ENCODE assay signal across 9 cellular contexts in the genomic region with DNA sequence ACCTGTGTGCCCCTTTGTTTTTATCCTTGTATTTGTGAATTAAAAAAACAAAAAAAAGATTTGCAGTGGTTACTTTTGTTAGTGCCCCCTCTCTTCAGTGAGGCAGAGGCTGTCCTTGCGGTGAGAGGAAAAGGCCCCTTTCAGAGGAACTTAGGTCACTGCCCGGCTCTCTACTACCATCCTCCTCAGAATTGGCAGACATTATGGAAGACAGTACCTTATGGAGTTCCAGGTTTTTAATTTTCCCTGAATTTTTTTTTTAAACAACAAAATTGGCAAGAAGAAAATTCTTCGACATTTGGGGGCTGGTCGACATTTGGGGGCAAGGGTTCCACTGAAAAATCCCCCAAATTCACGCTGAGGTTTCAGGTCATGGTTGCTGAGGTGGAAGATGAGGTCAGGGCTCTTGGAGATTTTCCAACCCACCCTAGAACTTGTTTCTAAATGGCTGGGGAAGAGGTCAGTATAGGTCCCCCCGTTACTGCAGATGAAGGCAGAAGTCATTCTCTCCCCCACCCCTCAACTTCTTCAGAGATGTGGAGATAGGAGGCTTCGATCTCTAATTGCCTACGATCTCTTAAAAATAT. TPM values are rescaled to one million over a fixed set of nuclear protein-coding genes. Genes with fewer than 3 reads are reported as not detected.
DNase-seq lines count a peak whose midpoint lies in the region; ATAC-seq and TF ChIP-seq lines count a peak whose summit lies in the region.
"Had no signal": no experiment of that assay in that cellular context is flagged by ENCODE, and none has a peak within 500 bp of the region (broad histone marks: within the 10 kb centered on the region; RNA-seq: fewer than 3 reads in every experiment).

No MANE protein-coding gene starts in this region.

- DNase-seq in Panc1 (ENCODE audit: low read depth, low spot score) (no peak), immature natural killer cell (no peak), lower lobe of right lung (no peak), LoVo (ENCODE audit: low spot score) (no peak), NCI-H2196 treated with DMSO at 0.1 percent for 48 hours (lab: John Stamatoyannopoulos, UW; ENCODE audit: unreplicated experiment) (no peak), prostate gland (ENCODE audit: low spot score) (no peak)
- DNase-seq: NCI-H226 had no signal

- H3K36me3 ChIP-seq in Panc1 (ENCODE audit: control insufficient read depth, insufficient read depth, low read length) = peaks cover 10% of the 10 kb centered on the region
- H3K36me3 ChIP-seq in lower lobe of right lung = peaks cover 64% of the 10 kb centered on the region
- peaks cover 0 to 11% of the 10 kb centered on the region in 2 donors for H3K36me3 ChIP-seq in prostate gland

- no peak for TF ChIP-seq CTCF in Panc1 (IDR thresholded peaks at IDR 0.05)
- TF ChIP-seq CTCF in lower lobe of right lung (IDR thresholded peaks at IDR 0.05) = no peak
- no peak for TF ChIP-seq CTCF in prostate gland (IDR thresholded peaks at IDR 0.05)

- TF ChIP-seq POLR2A in prostate gland (IDR thresholded peaks at IDR 0.05) = no peak

- peaks cover 33 to 34% of the 10 kb centered on the region in 2 donors for H3K4me1 Mint-ChIP-seq in immature natural killer cell

- CTCF ChIA-PET in Panc1 (lab: Charles Lee) = no interaction called here

- in situ Hi-C loops in Panc1 (cut with HindIII; ENCODE audit: low pct_unique_long_range_greater_than_20kb, low sequenced_read_pairs) = no loop called here

- peak overlapping the region in 2 of 5 donors; percentile 5 to 70 for H3K4me3 Mint-ChIP-seq in immature natural killer cell

- H3K9me3 Mint-ChIP-seq in immature natural killer cell = no peaks in the 10 kb centered on the region

- H3K27me3 ChIP-seq in Panc1 (ENCODE audit: control insufficient read depth, insufficient read depth, low read length) = no peaks in the 10 kb centered on the region
- no peaks in the 10 kb centered on the region for H3K27me3 ChIP-seq in lower lobe of right lung (ENCODE audit: low read depth)
- H3K27me3 ChIP-seq in prostate gland (replicated peaks; ENCODE audit: insufficient read depth) = no peaks in the 10 kb centered on the region

- POLR2A ChIA-PET in Panc1 (lab: Charles Lee) = no interaction called here

- H3K9me3 ChIP-seq in Panc1 (ENCODE audit: control insufficient read depth, insufficient read depth, low read depth, low read length) (no peaks in the 10 kb centered on the region), lower lobe of right lung (no peaks in the 10 kb centered on the region), prostate gland (no peaks in the 10 kb centered on the region)

- peaks cover 0 to 29% (median 4%) of the 10 kb centered on the region in 3 donors for H3K36me3 Mint-ChIP-seq in immature natural killer cell

- H3K4me1 ChIP-seq in Panc1 (ENCODE audit: control insufficient read depth, insufficient read depth, low read length) (peaks cover 56% of the 10 kb centered on the region), lower lobe of right lung (peaks cover 53% of the 10 kb centered on the region), prostate gland (replicated peaks) (no peaks in the 10 kb centered on the region)

- H3K27ac ChIP-seq in Panc1 (ENCODE audit: low read length) (peak overlapping the region; percentile 99), lower lobe of right lung (no peak overlapping the region), prostate gland (no peak overlapping the region)

- 74% methylated on average over 8 of the region's 8 CpGs for whole genome bisulfite sequencing in prostate gland

- H3K4me3 ChIP-seq in GM08714 (ENCODE audit: low read length) = peak overlapping the region; percentile 19; the same call in 1 of the 2 replicates
- no peak overlapping the region for H3K4me3 ChIP-seq in Panc1 (ENCODE audit: low read depth in 2 of 2, low read length in 2 of 2)
- H3K4me3 ChIP-seq in lower lobe of right lung = no peak overlapping the region
- H3K4me3 ChIP-seq in prostate gland = no peak overlapping the region

- ATAC-seq in GM21423 (IDR thresholded peaks at IDR 0.05; ENCODE audit: unreplicated experiment) (peak; percentile 8), Panc1 (no peak), lower lobe of right lung (no peak)

- BruUV-seq in Panc1 (replicated peaks; lab: Mats Ljungman, UMichigan) = no TSS peak

- peak overlapping the region; percentile 84 to 93 (median 89) for H3K27ac Mint-ChIP-seq in immature natural killer cell

- intact Hi-C loops in Panc1 (cut with micrococcal nuclease; ENCODE audit: unreplicated experiment) (no loop called here), lower lobe of right lung (cut with DNase I) (no loop called here), prostate gland (cut with DNase I) (no loop called here)

- peaks cover 0 to 9% (median 7%) of the 10 kb centered on the region in 3 donors for H3K27me3 Mint-ChIP-seq in immature natural killer cell (ENCODE audit: low read depth in 3 of 3)

RNA-seq across cellular contexts. Expression of gene RXFP4, which starts 5.3 kb away (rescaled TPM):
- total RNA-seq in Panc1 (2021; ENCODE audit: unreplicated experiment) (8.0 TPM), lower lobe of right lung (not detected), prostate gland (not detected)
- polyA plus RNA-seq in Panc1 (2012; ENCODE audit: insufficient read length) = 12.6 TPM
- polyA plus RNA-seq in immature natural killer cell = under 1 TPM in 1 of 3 donors, not detected in 2; 0.78 TPM

RNA-seq across cellular contexts. Expression of gene KHDC4, which starts 12.5 kb away (rescaled TPM):
- total RNA-seq in Panc1 (2021; ENCODE audit: unreplicated experiment) (80.4 TPM), lower lobe of right lung (42.8 TPM), prostate gland (10 to 100 TPM; 49.8 to 66.1 TPM)
- polyA plus RNA-seq in Panc1 (2012; ENCODE audit: insufficient read length) = 33.3 TPM
- polyA plus RNA-seq in immature natural killer cell = 1 to 10 TPM; 1.0 to 7.0 (median 4.1) TPM

RNA-seq across cellular contexts. Expression of gene ARHGEF2, which starts 31.6 kb away (rescaled TPM):
- 87.0 TPM for total RNA-seq in Panc1 (2021; ENCODE audit: unreplicated experiment)
- polyA plus RNA-seq in Panc1 (2012; ENCODE audit: insufficient read length) = 90.6 TPM
- polyA plus RNA-seq in immature natural killer cell = 10 to 100 TPM in 2 of 3 donors, 1 to 10 TPM in 1; 7.2 to 33.5 (median 11.7) TPM
- total RNA-seq in lower lobe of right lung = 252 TPM
- 10 to 100 TPM; 35.8 to 66.2 TPM for total RNA-seq in prostate gland

RNA-seq across cellular contexts. Expression of gene RIT1, which starts 35.6 kb away (rescaled TPM):
- total RNA-seq in Panc1 (2021; ENCODE audit: unreplicated experiment) = 28.1 TPM
- 26.5 TPM for polyA plus RNA-seq in Panc1 (2012; ENCODE audit: insufficient read length)
- 10 to 100 TPM; 27.1 to 33.5 (median 29.0) TPM for polyA plus RNA-seq in immature natural killer cell
- total RNA-seq in lower lobe of right lung = 56.4 TPM
- 10 to 100 TPM; 20.8 to 21.8 TPM for total RNA-seq in prostate gland
